In the genomic region with DNA sequence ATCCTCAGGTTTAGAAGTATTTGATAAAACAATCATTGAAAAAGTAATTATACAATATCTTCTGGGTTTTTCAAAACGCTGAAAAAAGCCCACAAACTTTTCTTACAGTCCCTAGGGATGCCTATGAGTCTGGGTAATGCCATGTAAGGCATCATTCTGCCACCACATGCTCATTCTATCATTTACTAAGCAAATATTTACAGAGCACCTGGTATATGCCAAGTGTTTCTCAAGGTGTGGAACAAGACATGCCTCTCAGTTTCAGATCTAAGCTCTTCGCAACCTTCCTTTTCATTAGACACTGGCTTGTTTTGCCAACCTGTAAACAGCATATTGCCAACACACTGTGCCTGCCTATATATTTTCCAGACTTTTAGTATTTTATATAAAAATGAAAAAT, we compare ENCODE assay signal across 18 cellular contexts.
"Had no signal": no experiment of that assay in that cellular context is flagged by ENCODE, and none has a peak within 500 bp of the region (broad histone marks: within the 10 kb centered on the region; RNA-seq: fewer than 3 reads in every experiment).

No MANE protein-coding gene starts in this region.

- H3K27ac ChIP-seq: epithelial cell of prostate, foreskin keratinocyte, hepatocyte, tibial artery had no signal

- H3K27me3 Mint-ChIP-seq: activated CD4-positive, alpha-beta T cell treated with anti-CD3 and anti-CD28 coated beads for 36 hours; activated naive CD8-positive, alpha-beta T cell treated with anti-CD3 and anti-CD28 coated beads for 36 hours had no signal

- H3K4me1 Mint-ChIP-seq: activated CD4-positive, alpha-beta T cell treated with anti-CD3 and anti-CD28 coated beads for 36 hours; activated naive CD8-positive, alpha-beta T cell treated with anti-CD3 and anti-CD28 coated beads for 36 hours had no signal

- H3K36me3 Mint-ChIP-seq: activated naive CD8-positive, alpha-beta T cell treated with anti-CD3 and anti-CD28 coated beads for 36 hours; WTC11 had no signal

- H3K9me3 Mint-ChIP-seq: activated naive CD8-positive, alpha-beta T cell treated with anti-CD3 and anti-CD28 coated beads for 36 hours; WTC11 had no signal

- FAIRE-seq: urothelium cell line had no signal

- H3K4me3 Mint-ChIP-seq: activated CD4-positive, alpha-beta T cell treated with anti-CD3 and anti-CD28 coated beads for 36 hours; activated naive CD8-positive, alpha-beta T cell treated with anti-CD3 and anti-CD28 coated beads for 36 hours; endodermal cell had no signal

- DNase-seq: activated CD4-positive, alpha-beta T cell treated with anti-CD3 and anti-CD28 coated beads for 36 hours; activated CD4-positive, alpha-beta T cell treated with anti-CD3 and anti-CD28 coated beads, Interleukin-2, amount 50 U/mL, for 48 hours; activated naive CD8-positive, alpha-beta T cell treated with anti-CD3 and anti-CD28 coated beads for 36 hours; amniotic stem cell; endodermal cell; foreskin keratinocyte; left cardiac atrium; occipital lobe; retina; stimulated activated CD4-positive, alpha-beta T cell treated with anti-CD3 and anti-CD28 coated beads, Interleukin-12 subunit alpha, Interleukin-12 subunit beta, amount 100 ng/mL, for 4 hours; stimulated activated CD4-positive, alpha-beta T cell treated with anti-CD3 and anti-CD28 coated beads, Interleukin-1b, Interleukin-23, amount 100 ng/mL, for 48 hours; stimulated activated naive CD4-positive, alpha-beta T cell treated with Interleukin-2 at 50 U/mL for 16 hours; tibial artery had no signal

- H3K4me1 ChIP-seq: foreskin keratinocyte, tibial artery had no signal

- ATAC-seq: activated CD4-positive, alpha-beta T cell treated with anti-CD3 and anti-CD28 coated beads for 36 hours; foreskin keratinocyte; left cardiac atrium had no signal

- H3K4me3 ChIP-seq: hepatocyte, lung, tibial artery had no signal

- H3K27ac Mint-ChIP-seq: activated CD4-positive, alpha-beta T cell treated with anti-CD3 and anti-CD28 coated beads for 36 hours; activated naive CD8-positive, alpha-beta T cell treated with anti-CD3 and anti-CD28 coated beads for 36 hours had no signal

- H3K9me3 ChIP-seq: tibial artery had no signal

- H3K36me3 ChIP-seq: tibial artery had no signal

- H3K27me3 ChIP-seq: foreskin keratinocyte, hepatocyte, tibial artery had no signal
